19 cellular contexts compared by ENCODE assay signal in genomic region chr2:95007061-95007609, GRCh38. TPM values are rescaled to one million over a fixed set of nuclear protein-coding genes. Genes with fewer than 3 reads are reported as not detected.
DNase-seq lines count a peak whose midpoint lies in the region; ATAC-seq, FAIRE-seq and TF ChIP-seq lines count a peak whose summit lies in the region.
"Had no signal": no experiment of that assay in that cellular context is flagged by ENCODE, and none has a peak within 500 bp of the region (broad histone marks: within the 10 kb centered on the region; RNA-seq: fewer than 3 reads in every experiment).

No MANE protein-coding gene starts in this region.

- H3K27ac ChIP-seq in left ventricle myocardium inferior (replicated peaks), result peak overlapping the region; percentile 76
- H3K27ac ChIP-seq in heart left ventricle, result peak overlapping the region in 3 of 12 donors; percentile 65 to 80 (median 69)
- peak overlapping the region; percentile 74 to 87 for H3K27ac ChIP-seq in kidney (ENCODE audit: low read depth in 2 of 2, low read length in 2 of 2)
- H3K27ac ChIP-seq in sigmoid colon, result peak overlapping the region in 3 of 4 donors; percentile 39 to 73 (median 69)
- H3K27ac ChIP-seq: BLaER1 treated with 17β-estradiol and CSF1 and Interleukin-3, amounts not matched to agents 10 nM and 100 nM; Peyer's patch had no signal

- no peak for DNase-seq in left ventricle myocardium inferior
- DNase-seq in heart left ventricle, result no peak
- peak; percentile 61 for DNase-seq in kidney
- DNase-seq in sigmoid colon, result no peak
- no peak for DNase-seq in DMS79 (lab: John Stamatoyannopoulos, UW)
- DNase-seq in C1 segment of cervical spinal cord (lab: John Stamatoyannopoulos, UW), result no peak
- no peak for DNase-seq in NCI-H1105 (lab: John Stamatoyannopoulos, UW)
- DNase-seq: CD8-positive, alpha-beta memory T cell; NCI-H1105 treated with DMSO at 0.1 percent for 48 hours; NCI-H1694 treated with DMSO at 0.1 percent for 48 hours; NK-92 treated with Interleukin-12 subunit alpha and Interleukin-12 subunit beta, amount 100 ng/mL, for 24 hours had no signal

- TF ChIP-seq POLR2A in heart left ventricle (IDR thresholded peaks at IDR 0.05) (no peak), sigmoid colon (IDR thresholded peaks at IDR 0.05) (no peak)

- H3K4me1 ChIP-seq in left ventricle myocardium inferior (peaks cover 9% of the 10 kb centered on the region), heart left ventricle (peaks cover 0 to 8% (median 0%) of the 10 kb centered on the region in 12 donors), kidney (ENCODE audit: control insufficient read depth in 1 of 2, insufficient read depth in 1 of 2, low read depth in 1 of 2, low read length in 2 of 2) (peaks cover 38 to 45% of the 10 kb centered on the region in 2 donors), sigmoid colon (peaks cover 0 to 16% (median 14%) of the 10 kb centered on the region in 4 donors)
- H3K4me1 ChIP-seq: Peyer's patch had no signal

- FAIRE-seq in kidney (lab: Jason Lieb, UNC), result no peak
- FAIRE-seq: D721Med, GM12892, GM18507, K562 had no signal

- 84 to 89% (median 87%) methylated on average over 11 of the region's 11 CpGs for WGBS in heart left ventricle, 4 donors
- WGBS in sigmoid colon, 2 donors, result 89 to 92% methylated on average over 11 of the region's 11 CpGs

- no peak for TF ChIP-seq EP300 in sigmoid colon (IDR thresholded peaks at IDR 0.05)

- ATAC-seq in heart left ventricle, result no peak

- intact Hi-C loops in left ventricle myocardium inferior (cut with micrococcal nuclease), result no loop called here
- intact Hi-C loops in heart left ventricle (cut with DNase I), result no loop called here
- intact Hi-C loops in kidney (cut with DNase I), result no loop called here
- intact Hi-C loops in sigmoid colon (cut with DNase I), result no loop called here

- peak overlapping the region in 1 of 2 donors; percentile 68 for H3K9ac ChIP-seq in kidney (ENCODE audit: low read length in 2 of 2)
- H3K9ac ChIP-seq: BLaER1 treated with 17β-estradiol and CSF1 and Interleukin-3, amounts not matched to agents 10 nM and 100 nM had no signal

- H3K9me3 ChIP-seq in left ventricle myocardium inferior (replicated peaks) (no peaks in the 10 kb centered on the region), heart left ventricle (no peaks in the 10 kb centered on the region), kidney (ENCODE audit: control insufficient read depth in 1 of 2, low read length in 2 of 2) (no peaks in the 10 kb centered on the region), sigmoid colon (no peaks in the 10 kb centered on the region)
- H3K9me3 ChIP-seq: BLaER1 treated with 17β-estradiol and CSF1 and Interleukin-3, amounts not matched to agents 10 nM and 100 nM; Peyer's patch had no signal

- TF ChIP-seq CTCF in left ventricle myocardium inferior (IDR thresholded peaks at IDR 0.05; ENCODE audit: borderline replicate concordance), result no peak
- TF ChIP-seq CTCF in heart left ventricle (IDR thresholded peaks at IDR 0.05), result no peak
- TF ChIP-seq CTCF in kidney (IDR thresholded peaks at IDR 0.05; ENCODE audit: borderline replicate concordance, extremely low read depth, insufficient read depth), result no peak
- no peak for TF ChIP-seq CTCF in sigmoid colon (IDR thresholded peaks at IDR 0.05)

- H3K27me3 ChIP-seq in left ventricle myocardium inferior (ENCODE audit: low read depth), result peaks cover 19% of the 10 kb centered on the region
- H3K27me3 ChIP-seq in heart left ventricle, result peaks cover 0 to 4% (median 0%) of the 10 kb centered on the region in 9 donors
- H3K27me3 ChIP-seq in sigmoid colon, result no peaks in the 10 kb centered on the region
- H3K27me3 ChIP-seq: BLaER1 treated with 17β-estradiol and CSF1 and Interleukin-3, amounts not matched to agents 10 nM and 100 nM; Peyer's patch had no signal

- H3K36me3 ChIP-seq in left ventricle myocardium inferior (no peaks in the 10 kb centered on the region), heart left ventricle (no peaks in the 10 kb centered on the region), kidney (ENCODE audit: control insufficient read depth in 1 of 2, insufficient read depth in 2 of 2, low read length in 2 of 2) (no peaks in the 10 kb centered on the region), sigmoid colon (no peaks in the 10 kb centered on the region)
- H3K36me3 ChIP-seq: BLaER1 treated with 17β-estradiol and CSF1 and Interleukin-3, amounts not matched to agents 10 nM and 100 nM; Peyer's patch had no signal

- H3K4me3 ChIP-seq in left ventricle myocardium inferior, result no peak overlapping the region
- H3K4me3 ChIP-seq in heart left ventricle, result no peak overlapping the region
- H3K4me3 ChIP-seq in kidney (ENCODE audit: low read length in 2 of 2), result no peak overlapping the region
- H3K4me3 ChIP-seq in sigmoid colon, result no peak overlapping the region
- H3K4me3 ChIP-seq: BLaER1 treated with 17β-estradiol and CSF1 and Interleukin-3, amounts not matched to agents 10 nM and 100 nM; K562; Peyer's patch had no signal

RNA-seq across cellular contexts. Expression of gene MAL, which starts 18.4 kb away (rescaled TPM):
- total RNA-seq in left ventricle myocardium inferior (4.4 TPM), heart left ventricle (10 to 100 TPM in 2 of 9 donors, 1 to 10 TPM in 6, under 1 TPM in 1; 0.97 to 12.7 (median 3.5) TPM), kidney (477 TPM), sigmoid colon (10 to 100 TPM in 3 of 4 donors, 1 to 10 TPM in 1; 7.6 to 28.9 (median 15.9) TPM)
- polyA plus RNA-seq in heart left ventricle (1 to 10 TPM; 2.3 to 8.4 TPM), kidney (ENCODE audit: insufficient read depth, low read depth, low replicate concordance) (1,006 TPM), sigmoid colon (1 to 10 TPM in 2 of 3 donors, under 1 TPM in 1; 0.69 to 8.4 (median 7.4) TPM)
- total RNA-seq: H4, K562, NCI-H460 had no signal
- polyA plus RNA-seq: K562 had no signal

Comparison
In these comparisons a context has a peak if more than half of its experiments do, and no peak if none do; other contexts are left out.
1. RNA of gene MAL, which starts 18.4 kb away (total RNA-seq): 477 TPM in kidney (single experiment); 7.6 to 28.9 TPM in sigmoid colon, 4.4 TPM in left ventricle myocardium inferior (single experiment) and 0.97 to 12.7 TPM in heart left ventricle; every median in the first group is over 10 times any median in the second.